ENCODE assay signal across 1 cellular context in the genomic region with DNA sequence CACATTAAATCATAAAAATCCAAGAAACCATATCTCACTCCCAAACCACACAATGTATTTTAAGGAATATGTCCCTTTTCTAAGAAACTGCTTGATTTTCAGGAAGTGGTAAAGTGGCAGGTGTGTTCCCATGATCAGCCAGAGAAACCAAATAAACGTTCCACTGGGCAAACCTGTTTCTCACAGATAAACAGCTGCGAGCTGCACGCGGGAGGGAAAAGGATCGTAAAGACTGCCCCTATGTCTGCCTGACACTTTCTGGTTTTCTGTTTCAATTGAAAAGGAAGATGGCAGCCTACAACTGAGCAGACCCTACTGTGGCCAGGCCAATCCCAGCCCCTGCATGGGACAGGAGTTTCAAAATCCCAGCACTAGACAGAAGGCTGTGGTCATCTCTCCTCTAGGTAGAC.
TF ChIP-seq lines count a peak whose summit lies in the region.

No MANE protein-coding gene starts in this region.

TF ChIP-seq in GM12878, 131 proteins besides CTCF, POLR2A, EP300 and RAD21 (continued from another document):
- TF ChIP-seq IKZF1 (conservative IDR thresholded peaks at IDR 0.05) (peak; percentile 33; the same call in 1 of the 2 replicates), JUNB (IDR thresholded peaks at IDR 0.05) (no peak), YBX1 (IDR thresholded peaks at IDR 0.05) (no peak), ZZZ3 (IDR thresholded peaks at IDR 0.05; ENCODE audit: control insufficient read depth, insufficient read length, low read depth) (no peak), YY1 (IDR thresholded peaks at IDR 0.05; ENCODE audit: low read depth, low read length) (0 out of 2 replicates have a peak, but pooled peaks have one; percentile 33), TCF3 (IDR thresholded peaks at IDR 0.05; ENCODE audit: borderline replicate concordance, insufficient read depth, low read depth, low read length) (0 out of 2 replicates have a peak, but pooled peaks have one; percentile 35), ATF7 (IDR thresholded peaks at IDR 0.05; ENCODE audit: low read depth) (no peak), GATAD2B (conservative IDR thresholded peaks at IDR 0.05; ENCODE audit: low read depth) (no peak), NR2C2 (IDR thresholded peaks at IDR 0.05; ENCODE audit: borderline replicate concordance, control insufficient read depth, insufficient read length, low read depth) (no peak), ZSCAN29 (IDR thresholded peaks at IDR 0.05) (no peak), SMAD1 (IDR thresholded peaks at IDR 0.05; ENCODE audit: low read depth, partially characterized antibody) (no peak), LARP7 (IDR thresholded peaks at IDR 0.05) (no peak), HDAC2 (IDR thresholded peaks at IDR 0.05) (no peak), ZBED1 (IDR thresholded peaks at IDR 0.05; ENCODE audit: borderline replicate concordance) (no peak), RUNX3 (IDR thresholded peaks at IDR 0.05; ENCODE audit: low read length) (peak; percentile 21; the same call in 1 of the 2 replicates), FOXM1 (IDR thresholded peaks at IDR 0.05; ENCODE audit: low read depth, low read length) (no peak), HCFC1 (IDR thresholded peaks at IDR 0.05; ENCODE audit: low read length) (no peak), EED (IDR thresholded peaks at IDR 0.05; ENCODE audit: low read depth) (peak; percentile 43; the same call in 1 of the 2 replicates), KLF5 (IDR thresholded peaks at IDR 0.05; ENCODE audit: partially characterized antibody) (no peak), IKZF2 (IDR thresholded peaks at IDR 0.05) (peak in 1 of 2 experiments; percentile 28; a peak in 1 of 4 replicates), SREBF1 (IDR thresholded peaks at IDR 0.05; ENCODE audit: low read length) (no peak), MYB (IDR thresholded peaks at IDR 0.05; ENCODE audit: borderline replicate concordance, low read depth, low read length) (no peak), ASH2L (IDR thresholded peaks at IDR 0.05; ENCODE audit: borderline replicate concordance, low read depth) (no peak), NR2F1 (conservative IDR thresholded peaks at IDR 0.05) (no peak), BMI1 (IDR thresholded peaks at IDR 0.05; ENCODE audit: borderline replicate concordance) (no peak), CHD4 (IDR thresholded peaks at IDR 0.05) (no peak), ETV6 (conservative IDR thresholded peaks at IDR 0.05 in 1 of 2, IDR thresholded peaks at IDR 0.05 in 1 of 2; ENCODE audit: borderline replicate concordance in 1 of 2, low read depth in 1 of 2) (no peak), SPI1 (IDR thresholded peaks at IDR 0.05; ENCODE audit: borderline replicate concordance, insufficient read depth, low read depth, low read length) (peak; percentile 37; the same call in 1 of the 2 replicates), TAF1 (IDR thresholded peaks at IDR 0.05; ENCODE audit: borderline replicate concordance, low read depth, low read length) (no peak), RFX5 (IDR thresholded peaks at IDR 0.05; ENCODE audit: low read depth, low read length) (no peak), BHLHE40 (IDR thresholded peaks at IDR 0.05; ENCODE audit: borderline replicate concordance in 1 of 2, low read depth in 2 of 2, low read length in 1 of 2) (no peak), MEF2B (IDR thresholded peaks at IDR 0.05; ENCODE audit: partially characterized antibody, poor library complexity, severe bottlenecking) (no peak), FOXK2 (IDR thresholded peaks at IDR 0.05) (no peak), TCF12 (IDR thresholded peaks at IDR 0.05; ENCODE audit: low read depth, low read length) (0 out of 2 replicates have a peak, but pooled peaks have one; percentile 70), RBBP5 (conservative IDR thresholded peaks at IDR 0.05) (no peak)
- TF ChIP-seq, protein P1, sequence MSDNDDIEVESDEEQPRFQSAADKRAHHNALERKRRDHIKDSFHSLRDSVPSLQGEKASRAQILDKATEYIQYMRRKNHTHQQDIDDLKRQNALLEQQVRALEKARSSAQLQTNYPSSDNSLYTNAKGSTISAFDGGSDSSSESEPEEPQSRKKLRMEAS (IDR thresholded peaks at IDR 0.05; ENCODE audit: low read depth, low read length) = no peak
- TF ChIP-seq, protein P2, sequence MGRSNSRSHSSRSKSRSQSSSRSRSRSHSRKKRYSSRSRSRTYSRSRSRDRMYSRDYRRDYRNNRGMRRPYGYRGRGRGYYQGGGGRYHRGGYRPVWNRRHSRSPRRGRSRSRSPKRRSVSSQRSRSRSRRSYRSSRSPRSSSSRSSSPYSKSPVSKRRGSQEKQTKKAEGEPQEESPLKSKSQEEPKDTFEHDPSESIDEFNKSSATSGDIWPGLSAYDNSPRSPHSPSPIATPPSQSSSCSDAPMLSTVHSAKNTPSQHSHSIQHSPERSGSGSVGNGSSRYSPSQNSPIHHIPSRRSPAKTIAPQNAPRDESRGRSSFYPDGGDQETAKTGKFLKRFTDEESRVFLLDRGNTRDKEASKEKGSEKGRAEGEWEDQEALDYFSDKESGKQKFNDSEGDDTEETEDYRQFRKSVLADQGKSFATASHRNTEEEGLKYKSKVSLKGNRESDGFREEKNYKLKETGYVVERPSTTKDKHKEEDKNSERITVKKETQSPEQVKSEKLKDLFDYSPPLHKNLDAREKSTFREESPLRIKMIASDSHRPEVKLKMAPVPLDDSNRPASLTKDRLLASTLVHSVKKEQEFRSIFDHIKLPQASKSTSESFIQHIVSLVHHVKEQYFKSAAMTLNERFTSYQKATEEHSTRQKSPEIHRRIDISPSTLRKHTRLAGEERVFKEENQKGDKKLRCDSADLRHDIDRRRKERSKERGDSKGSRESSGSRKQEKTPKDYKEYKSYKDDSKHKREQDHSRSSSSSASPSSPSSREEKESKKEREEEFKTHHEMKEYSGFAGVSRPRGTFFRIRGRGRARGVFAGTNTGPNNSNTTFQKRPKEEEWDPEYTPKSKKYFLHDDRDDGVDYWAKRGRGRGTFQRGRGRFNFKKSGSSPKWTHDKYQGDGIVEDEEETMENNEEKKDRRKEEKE (IDR thresholded peaks at IDR 0.05) = no peak
- TF ChIP-seq, protein P3, sequence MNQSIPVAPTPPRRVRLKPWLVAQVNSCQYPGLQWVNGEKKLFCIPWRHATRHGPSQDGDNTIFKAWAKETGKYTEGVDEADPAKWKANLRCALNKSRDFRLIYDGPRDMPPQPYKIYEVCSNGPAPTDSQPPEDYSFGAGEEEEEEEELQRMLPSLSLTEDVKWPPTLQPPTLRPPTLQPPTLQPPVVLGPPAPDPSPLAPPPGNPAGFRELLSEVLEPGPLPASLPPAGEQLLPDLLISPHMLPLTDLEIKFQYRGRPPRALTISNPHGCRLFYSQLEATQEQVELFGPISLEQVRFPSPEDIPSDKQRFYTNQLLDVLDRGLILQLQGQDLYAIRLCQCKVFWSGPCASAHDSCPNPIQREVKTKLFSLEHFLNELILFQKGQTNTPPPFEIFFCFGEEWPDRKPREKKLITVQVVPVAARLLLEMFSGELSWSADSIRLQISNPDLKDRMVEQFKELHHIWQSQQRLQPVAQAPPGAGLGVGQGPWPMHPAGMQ (IDR thresholded peaks at IDR 0.05; ENCODE audit: borderline replicate concordance) = no peak
- TF ChIP-seq, protein P4, sequence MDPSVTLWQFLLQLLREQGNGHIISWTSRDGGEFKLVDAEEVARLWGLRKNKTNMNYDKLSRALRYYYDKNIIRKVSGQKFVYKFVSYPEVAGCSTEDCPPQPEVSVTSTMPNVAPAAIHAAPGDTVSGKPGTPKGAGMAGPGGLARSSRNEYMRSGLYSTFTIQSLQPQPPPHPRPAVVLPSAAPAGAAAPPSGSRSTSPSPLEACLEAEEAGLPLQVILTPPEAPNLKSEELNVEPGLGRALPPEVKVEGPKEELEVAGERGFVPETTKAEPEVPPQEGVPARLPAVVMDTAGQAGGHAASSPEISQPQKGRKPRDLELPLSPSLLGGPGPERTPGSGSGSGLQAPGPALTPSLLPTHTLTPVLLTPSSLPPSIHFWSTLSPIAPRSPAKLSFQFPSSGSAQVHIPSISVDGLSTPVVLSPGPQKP (IDR thresholded peaks at IDR 0.05; ENCODE audit: low read depth, low read length) = no peak
- TF ChIP-seq, protein P5, sequence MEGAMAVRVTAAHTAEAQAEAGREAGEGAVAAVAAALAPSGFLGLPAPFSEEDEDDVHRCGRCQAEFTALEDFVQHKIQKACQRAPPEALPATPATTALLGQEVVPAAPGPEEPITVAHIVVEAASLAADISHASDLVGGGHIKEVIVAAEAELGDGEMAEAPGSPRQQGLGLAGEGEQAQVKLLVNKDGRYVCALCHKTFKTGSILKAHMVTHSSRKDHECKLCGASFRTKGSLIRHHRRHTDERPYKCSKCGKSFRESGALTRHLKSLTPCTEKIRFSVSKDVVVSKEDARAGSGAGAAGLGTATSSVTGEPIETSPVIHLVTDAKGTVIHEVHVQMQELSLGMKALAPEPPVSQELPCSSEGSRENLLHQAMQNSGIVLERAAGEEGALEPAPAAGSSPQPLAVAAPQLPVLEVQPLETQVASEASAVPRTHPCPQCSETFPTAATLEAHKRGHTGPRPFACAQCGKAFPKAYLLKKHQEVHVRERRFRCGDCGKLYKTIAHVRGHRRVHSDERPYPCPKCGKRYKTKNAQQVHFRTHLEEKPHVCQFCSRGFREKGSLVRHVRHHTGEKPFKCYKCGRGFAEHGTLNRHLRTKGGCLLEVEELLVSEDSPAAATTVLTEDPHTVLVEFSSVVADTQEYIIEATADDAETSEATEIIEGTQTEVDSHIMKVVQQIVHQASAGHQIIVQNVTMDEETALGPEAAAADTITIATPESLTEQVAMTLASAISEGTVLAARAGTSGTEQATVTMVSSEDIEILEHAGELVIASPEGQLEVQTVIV (IDR thresholded peaks at IDR 0.05; ENCODE audit: borderline replicate concordance, partially characterized antibody) = no peak
- TF ChIP-seq, protein P6, sequence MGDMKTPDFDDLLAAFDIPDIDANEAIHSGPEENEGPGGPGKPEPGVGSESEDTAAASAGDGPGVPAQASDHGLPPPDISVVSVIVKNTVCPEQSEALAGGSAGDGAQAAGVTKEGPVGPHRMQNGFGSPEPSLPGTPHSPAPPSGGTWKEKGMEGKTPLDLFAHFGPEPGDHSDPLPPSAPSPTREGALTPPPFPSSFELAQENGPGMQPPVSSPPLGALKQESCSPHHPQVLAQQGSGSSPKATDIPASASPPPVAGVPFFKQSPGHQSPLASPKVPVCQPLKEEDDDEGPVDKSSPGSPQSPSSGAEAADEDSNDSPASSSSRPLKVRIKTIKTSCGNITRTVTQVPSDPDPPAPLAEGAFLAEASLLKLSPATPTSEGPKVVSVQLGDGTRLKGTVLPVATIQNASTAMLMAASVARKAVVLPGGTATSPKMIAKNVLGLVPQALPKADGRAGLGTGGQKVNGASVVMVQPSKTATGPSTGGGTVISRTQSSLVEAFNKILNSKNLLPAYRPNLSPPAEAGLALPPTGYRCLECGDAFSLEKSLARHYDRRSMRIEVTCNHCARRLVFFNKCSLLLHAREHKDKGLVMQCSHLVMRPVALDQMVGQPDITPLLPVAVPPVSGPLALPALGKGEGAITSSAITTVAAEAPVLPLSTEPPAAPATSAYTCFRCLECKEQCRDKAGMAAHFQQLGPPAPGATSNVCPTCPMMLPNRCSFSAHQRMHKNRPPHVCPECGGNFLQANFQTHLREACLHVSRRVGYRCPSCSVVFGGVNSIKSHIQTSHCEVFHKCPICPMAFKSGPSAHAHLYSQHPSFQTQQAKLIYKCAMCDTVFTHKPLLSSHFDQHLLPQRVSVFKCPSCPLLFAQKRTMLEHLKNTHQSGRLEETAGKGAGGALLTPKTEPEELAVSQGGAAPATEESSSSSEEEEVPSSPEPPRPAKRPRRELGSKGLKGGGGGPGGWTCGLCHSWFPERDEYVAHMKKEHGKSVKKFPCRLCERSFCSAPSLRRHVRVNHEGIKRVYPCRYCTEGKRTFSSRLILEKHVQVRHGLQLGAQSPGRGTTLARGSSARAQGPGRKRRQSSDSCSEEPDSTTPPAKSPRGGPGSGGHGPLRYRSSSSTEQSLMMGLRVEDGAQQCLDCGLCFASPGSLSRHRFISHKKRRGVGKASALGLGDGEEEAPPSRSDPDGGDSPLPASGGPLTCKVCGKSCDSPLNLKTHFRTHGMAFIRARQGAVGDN (IDR thresholded peaks at IDR 0.05) = 0 out of 2 replicates have a peak, but pooled peaks have one; percentile 26
- TF ChIP-seq, protein P7, sequence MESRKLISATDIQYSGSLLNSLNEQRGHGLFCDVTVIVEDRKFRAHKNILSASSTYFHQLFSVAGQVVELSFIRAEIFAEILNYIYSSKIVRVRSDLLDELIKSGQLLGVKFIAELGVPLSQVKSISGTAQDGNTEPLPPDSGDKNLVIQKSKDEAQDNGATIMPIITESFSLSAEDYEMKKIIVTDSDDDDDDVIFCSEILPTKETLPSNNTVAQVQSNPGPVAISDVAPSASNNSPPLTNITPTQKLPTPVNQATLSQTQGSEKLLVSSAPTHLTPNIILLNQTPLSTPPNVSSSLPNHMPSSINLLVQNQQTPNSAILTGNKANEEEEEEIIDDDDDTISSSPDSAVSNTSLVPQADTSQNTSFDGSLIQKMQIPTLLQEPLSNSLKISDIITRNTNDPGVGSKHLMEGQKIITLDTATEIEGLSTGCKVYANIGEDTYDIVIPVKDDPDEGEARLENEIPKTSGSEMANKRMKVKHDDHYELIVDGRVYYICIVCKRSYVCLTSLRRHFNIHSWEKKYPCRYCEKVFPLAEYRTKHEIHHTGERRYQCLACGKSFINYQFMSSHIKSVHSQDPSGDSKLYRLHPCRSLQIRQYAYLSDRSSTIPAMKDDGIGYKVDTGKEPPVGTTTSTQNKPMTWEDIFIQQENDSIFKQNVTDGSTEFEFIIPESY (IDR thresholded peaks at IDR 0.05) = peak; percentile 56; the same call in 1 of the 2 replicates
- TF ChIP-seq, protein P8, sequence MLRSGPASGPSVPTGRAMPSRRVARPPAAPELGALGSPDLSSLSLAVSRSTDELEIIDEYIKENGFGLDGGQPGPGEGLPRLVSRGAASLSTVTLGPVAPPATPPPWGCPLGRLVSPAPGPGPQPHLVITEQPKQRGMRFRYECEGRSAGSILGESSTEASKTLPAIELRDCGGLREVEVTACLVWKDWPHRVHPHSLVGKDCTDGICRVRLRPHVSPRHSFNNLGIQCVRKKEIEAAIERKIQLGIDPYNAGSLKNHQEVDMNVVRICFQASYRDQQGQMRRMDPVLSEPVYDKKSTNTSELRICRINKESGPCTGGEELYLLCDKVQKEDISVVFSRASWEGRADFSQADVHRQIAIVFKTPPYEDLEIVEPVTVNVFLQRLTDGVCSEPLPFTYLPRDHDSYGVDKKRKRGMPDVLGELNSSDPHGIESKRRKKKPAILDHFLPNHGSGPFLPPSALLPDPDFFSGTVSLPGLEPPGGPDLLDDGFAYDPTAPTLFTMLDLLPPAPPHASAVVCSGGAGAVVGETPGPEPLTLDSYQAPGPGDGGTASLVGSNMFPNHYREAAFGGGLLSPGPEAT (IDR thresholded peaks at IDR 0.05; ENCODE audit: low read depth) = no peak
